In genomic region chr11:19595840-19596751, GRCh38 we compare ENCODE assay signal across 9 cellular contexts.
DNase-seq lines count a peak whose midpoint lies in the region; ATAC-seq, FAIRE-seq and TF ChIP-seq lines count a peak whose summit lies in the region.
"Had no signal": no experiment of that assay in that cellular context is flagged by ENCODE, and none has a peak within 500 bp of the region (broad histone marks: within the 10 kb centered on the region; RNA-seq: fewer than 3 reads in every experiment).

No MANE protein-coding gene starts in this region.

- peaks cover 2% of the 10 kb centered on the region for H3K9me3 Mint-ChIP-seq in astrocyte (ENCODE audit: unreplicated experiment)
- H3K9me3 Mint-ChIP-seq in natural killer cell = no peaks in the 10 kb centered on the region
- H3K9me3 Mint-ChIP-seq: activated T-helper 2 cell treated with anti-CD3 and anti-CD28 coated beads, Interferon-gamma antibody, Interleukin-2, Interleukin-4, amounts not matched to agents 10 μg/mL and 5 μg/mL and 100 μg/mL, durations not matched to agents 14 hours and 24 hours and 36 hours had no signal

- ATAC-seq in gastrocnemius medialis (peak in 1 of 2 donors; percentile 26), HG02571 (IDR thresholded peaks at IDR 0.05; ENCODE audit: unreplicated experiment) (no peak), natural killer cell (no peak)

- peak overlapping the region; percentile 27 for H2AFZ ChIP-seq in astrocyte (ENCODE audit: low read depth, low read length)

- H3K9me3 ChIP-seq in astrocyte (ENCODE audit: insufficient read depth, low read depth, low read length) = no peaks in the 10 kb centered on the region
- no peaks in the 10 kb centered on the region for H3K9me3 ChIP-seq in left ventricle myocardium inferior (replicated peaks)
- H3K9me3 ChIP-seq in gastrocnemius medialis = no peaks in the 10 kb centered on the region

- H3K27ac Mint-ChIP-seq in astrocyte (ENCODE audit: unreplicated experiment) (no peak overlapping the region), natural killer cell (no peak overlapping the region)
- H3K27ac Mint-ChIP-seq: activated T-helper 2 cell treated with anti-CD3 and anti-CD28 coated beads, Interferon-gamma antibody, Interleukin-2, Interleukin-4, amounts not matched to agents 10 μg/mL and 5 μg/mL and 100 μg/mL, durations not matched to agents 14 hours and 24 hours and 36 hours had no signal

- H3K4me1 ChIP-seq in astrocyte (ENCODE audit: insufficient read depth, low read length) (peaks cover 27% of the 10 kb centered on the region), left ventricle myocardium inferior (peaks cover 16% of the 10 kb centered on the region), gastrocnemius medialis (no peaks in the 10 kb centered on the region)

- peak; percentile 91 for DNase-seq in ELR (ENCODE audit: low read depth)
- DNase-seq in astrocyte (ENCODE audit: low read depth) = peak; percentile 83
- peak; percentile 47 for DNase-seq in left ventricle myocardium inferior
- DNase-seq in gastrocnemius medialis = peak in 1 of 2 donors; percentile 28
- no peak for DNase-seq in GM10266 (ENCODE audit: extremely low spot score)
- no peak for DNase-seq in stimulated activated CD4-positive, alpha-beta T cell treated with anti-CD3 and anti-CD28 coated beads, Interleukin-2, amount 100 ng/mL, for 24 hours
- DNase-seq in natural killer cell = no peak

- H3K27me3 Mint-ChIP-seq in astrocyte (ENCODE audit: low read depth, unreplicated experiment) (peaks cover 11% of the 10 kb centered on the region), natural killer cell (ENCODE audit: low read depth in 2 of 2) (peaks cover 9 to 15% of the 10 kb centered on the region in 2 donors)

- FAIRE-seq in astrocyte (lab: Jason Lieb, UNC) = peak; percentile 59

- H3K79me2 ChIP-seq in astrocyte (ENCODE audit: insufficient read depth, low read length) = no peaks in the 10 kb centered on the region

- TF ChIP-seq CTCF in astrocyte (IDR thresholded peaks at IDR 0.05; ENCODE audit: insufficient read depth, low read depth, low read length) (no peak), left ventricle myocardium inferior (IDR thresholded peaks at IDR 0.05; ENCODE audit: borderline replicate concordance) (no peak), gastrocnemius medialis (IDR thresholded peaks at IDR 0.05 in 4 of 5, conservative IDR thresholded peaks at IDR 0.05 in 1 of 5) (no peak), GM10266 (IDR thresholded peaks at IDR 0.05; ENCODE audit: control insufficient read depth, insufficient read depth, low read depth, missing control alignments) (no peak), natural killer cell (IDR thresholded peaks at IDR 0.05) (no peak)

- peak overlapping the region; percentile 73 for H3K9ac ChIP-seq in astrocyte (ENCODE audit: low read length)

- peak overlapping the region; percentile 95 for H3K27ac ChIP-seq in astrocyte (ENCODE audit: low read depth, low read length)
- H3K27ac ChIP-seq in left ventricle myocardium inferior (replicated peaks) = peak overlapping the region; percentile 53
- peak overlapping the region in 3 of 4 donors; percentile 9 to 41 (median 15) for H3K27ac ChIP-seq in gastrocnemius medialis

- intact Hi-C loops in left ventricle myocardium inferior (cut with micrococcal nuclease) = no loop called here
- intact Hi-C loops in gastrocnemius medialis (cut with DNase I; ENCODE audit: low total_unique reads) = no loop called here
- intact Hi-C loops in natural killer cell (cut with micrococcal nuclease) = no loop called here

- peak overlapping the region; percentile 75 for H3K4me2 ChIP-seq in astrocyte (ENCODE audit: low read length)

- H3K27me3 ChIP-seq in astrocyte (ENCODE audit: insufficient read depth, low read length) (no peaks in the 10 kb centered on the region), left ventricle myocardium inferior (ENCODE audit: low read depth) (no peaks in the 10 kb centered on the region), gastrocnemius medialis (no peaks in the 10 kb centered on the region)

- H3K4me3 ChIP-seq in astrocyte (ENCODE audit: insufficient read depth, low read depth, low read length) = peak overlapping the region; percentile 35
- no peak overlapping the region for H3K4me3 ChIP-seq in left ventricle myocardium inferior
- H3K4me3 ChIP-seq in gastrocnemius medialis = no peak overlapping the region

- H3K36me3 ChIP-seq in astrocyte (ENCODE audit: insufficient read depth, low read length) (no peaks in the 10 kb centered on the region), left ventricle myocardium inferior (no peaks in the 10 kb centered on the region), gastrocnemius medialis (no peaks in the 10 kb centered on the region)

- H3K36me3 Mint-ChIP-seq in astrocyte (ENCODE audit: low read depth, unreplicated experiment) = no peaks in the 10 kb centered on the region
- no peaks in the 10 kb centered on the region for H3K36me3 Mint-ChIP-seq in natural killer cell

- peaks cover 32% of the 10 kb centered on the region for H3K4me1 Mint-ChIP-seq in astrocyte (ENCODE audit: low read depth, unreplicated experiment)
- H3K4me1 Mint-ChIP-seq in natural killer cell = no peaks in the 10 kb centered on the region

- TF ChIP-seq POLR2A in gastrocnemius medialis (IDR thresholded peaks at IDR 0.05) = no peak

- H4K20me1 ChIP-seq in astrocyte (ENCODE audit: insufficient read depth, low read length) = no peaks in the 10 kb centered on the region

- in situ Hi-C loops in gastrocnemius medialis (cut with MboI; ENCODE audit: low sequenced_read_pairs in 4 of 4) = no loop called here

- no peak overlapping the region for H3K4me3 Mint-ChIP-seq in astrocyte (ENCODE audit: unreplicated experiment)
- no peak overlapping the region for H3K4me3 Mint-ChIP-seq in natural killer cell

Comparison
In these comparisons a context has a peak if more than half of its experiments do, and no peak if none do; other contexts are left out.
1. DNase-seq: peak in ELR (single experiment), astrocyte (single experiment) and left ventricle myocardium inferior (single experiment); none in GM10266 (single experiment), stimulated activated CD4-positive, alpha-beta T cell treated with anti-CD3 and anti-CD28 coated beads, Interleukin-2, amount 100 ng/mL, for 24 hours (0 of 2) and natural killer cell (single experiment).
2. H3K27ac ChIP-seq: peak in every context shown above with its lines; median percentile 95 in astrocyte; 53 in left ventricle myocardium inferior; 15 in gastrocnemius medialis.